18 cellular contexts compared by ENCODE assay signal in genomic region chr3:112632596-112632995, GRCh38. TPM values are rescaled to one million over a fixed set of nuclear protein-coding genes. Genes with fewer than 3 reads are reported as not detected.
A peak's percentile ranks its signal among the peaks of the same experiment; 100 is the strongest.
DNase-seq lines count a peak whose midpoint lies in the region; FAIRE-seq and TF ChIP-seq lines count a peak whose summit lies in the region.
"Had no signal": no experiment of that assay in that cellular context is flagged by ENCODE, and none has a peak within 500 bp of the region (broad histone marks: within the 10 kb centered on the region; RNA-seq: fewer than 3 reads in every experiment).

No MANE protein-coding gene starts in this region.

- H3K4me1 Mint-ChIP-seq in type B pancreatic cell (ENCODE audit: unreplicated experiment), result peaks cover 43% of the 10 kb centered on the region

- H3K4me3 Mint-ChIP-seq in type B pancreatic cell, result peak overlapping the region; percentile 12
- H3K4me3 Mint-ChIP-seq: IgD-negative memory B cell; naive thymus-derived CD4-positive, alpha-beta T cell had no signal

- H3K36me3 Mint-ChIP-seq in type B pancreatic cell, result peaks cover 32% of the 10 kb centered on the region
- H3K36me3 Mint-ChIP-seq: naive thymus-derived CD4-positive, alpha-beta T cell had no signal

- peaks cover 4% of the 10 kb centered on the region for H3K9me3 ChIP-seq in mesodermal cell (ENCODE audit: control insufficient read depth, low read length)

- H3K27ac Mint-ChIP-seq in type B pancreatic cell, result no peak overlapping the region
- H3K27ac Mint-ChIP-seq: IgD-negative memory B cell; naive thymus-derived CD4-positive, alpha-beta T cell had no signal

- peak; percentile 36 for DNase-seq in SHP77 treated with DMSO at 0.1 percent for 48 hours (lab: John Stamatoyannopoulos, UW)
- no peak for DNase-seq in SHP77 (lab: John Stamatoyannopoulos, UW)
- DNase-seq in astrocyte of the spinal cord (ENCODE audit: low read depth, low spot score), result peak; percentile 62
- DNase-seq in type B pancreatic cell (ENCODE audit: extremely low spot score, unreplicated experiment), result no peak
- no peak for DNase-seq in NCI-H2081 treated with DMSO at 0.1 percent for 48 hours (lab: John Stamatoyannopoulos, UW)
- no peak for DNase-seq in H54 (ENCODE audit: insufficient read length, low spot score)
- no peak for DNase-seq in activated CD4-positive, alpha-beta T cell treated with anti-CD3 and anti-CD28 coated beads for 4 hours
- DNase-seq: 8988T; activated CD4-positive, CD25-positive, alpha-beta regulatory T cell treated with anti-CD3 and anti-CD28 coated beads, Interleukin-2, amount 50 U/mL, for 72 hours; activated gamma-delta T cell treated with Interleukin-2 at 50 U/mL for 16 hours; left colon; naive thymus-derived CD4-positive, alpha-beta T cell; NCI-H1092; stimulated activated CD4-positive, alpha-beta T cell treated with anti-CD3 and anti-CD28 coated beads, Interleukin-1b, Interleukin-23, amount 100 ng/mL, for 48 hours had no signal

- H3K4me3 ChIP-seq in astrocyte of the spinal cord (ENCODE audit: low read depth, low read length) (peak overlapping the region; percentile 13), mesodermal cell (ENCODE audit: extremely low read depth, insufficient read depth, low read length, poor library complexity, severe bottlenecking) (no peak overlapping the region)

- WGBS in mesodermal cell (ENCODE audit: insufficient coverage in 2 of 2), 2 experiments, result 0% methylated on average over 1 of the region's 4 CpGs

- H3K27me3 Mint-ChIP-seq in type B pancreatic cell, result no peaks in the 10 kb centered on the region
- H3K27me3 Mint-ChIP-seq: IgD-negative memory B cell had no signal

- TF ChIP-seq POLR2A in H54 (IDR thresholded peaks at IDR 0.05; ENCODE audit: low read depth, low read length), result no peak

- in situ Hi-C loops in astrocyte of the spinal cord (cut with HindIII; ENCODE audit: low sequenced_read_pairs), result no loop called here

- H3K4me1 ChIP-seq in mesodermal cell (ENCODE audit: control insufficient read depth, insufficient read depth, low read length, poor library complexity, severe bottlenecking), result peaks cover 66% of the 10 kb centered on the region

- no peak for FAIRE-seq in H54 (lab: Jason Lieb, UNC)
- FAIRE-seq: GM12891 had no signal

- peaks cover 16% of the 10 kb centered on the region for H3K36me3 ChIP-seq in mesodermal cell (ENCODE audit: control insufficient read depth, insufficient read depth, low read length)

- peak overlapping the region; percentile 33 for H3K27ac ChIP-seq in mesodermal cell (ENCODE audit: low read depth, low read length, severe bottlenecking)

- peaks cover 5% of the 10 kb centered on the region for H3K9me3 Mint-ChIP-seq in type B pancreatic cell
- H3K9me3 Mint-ChIP-seq: IgD-negative memory B cell; naive thymus-derived CD4-positive, alpha-beta T cell had no signal

- no peak for TF ChIP-seq CTCF in astrocyte of the spinal cord (IDR thresholded peaks at IDR 0.05; ENCODE audit: low read depth, low read length)
- no peak for TF ChIP-seq CTCF in type B pancreatic cell (conservative IDR thresholded peaks at IDR 0.05)

RNA-seq across cellular contexts. Expression of gene CCDC80, which starts 8.3 kb away (rescaled TPM):
- 240 TPM for polyA plus RNA-seq in mesodermal cell (2013, experiment 1 of 2)
- polyA plus RNA-seq in mesodermal cell (2013, experiment 2 of 2), result 244 TPM
- total RNA-seq in type B pancreatic cell (ENCODE audit: low replicate concordance), result 169 and 174 TPM in 2 replicates
- total RNA-seq: T-helper 2 cell treated with Interferon-gamma antibody and Interleukin-4, amounts not matched to agents 100 ng/mL and 5 ng/mL, for 36 hours had no signal

Comparison
In these comparisons a context has a peak if more than half of its experiments do, and no peak if none do; other contexts are left out.
1. DNase-seq: peak in SHP77 treated with DMSO at 0.1 percent for 48 hours (single experiment) and astrocyte of the spinal cord (single experiment); none in SHP77 (0 of 2), type B pancreatic cell (single experiment), NCI-H2081 treated with DMSO at 0.1 percent for 48 hours (single experiment), H54 (single experiment) and activated CD4-positive, alpha-beta T cell treated with anti-CD3 and anti-CD28 coated beads for 4 hours (0 of 2).